In the genomic region with DNA sequence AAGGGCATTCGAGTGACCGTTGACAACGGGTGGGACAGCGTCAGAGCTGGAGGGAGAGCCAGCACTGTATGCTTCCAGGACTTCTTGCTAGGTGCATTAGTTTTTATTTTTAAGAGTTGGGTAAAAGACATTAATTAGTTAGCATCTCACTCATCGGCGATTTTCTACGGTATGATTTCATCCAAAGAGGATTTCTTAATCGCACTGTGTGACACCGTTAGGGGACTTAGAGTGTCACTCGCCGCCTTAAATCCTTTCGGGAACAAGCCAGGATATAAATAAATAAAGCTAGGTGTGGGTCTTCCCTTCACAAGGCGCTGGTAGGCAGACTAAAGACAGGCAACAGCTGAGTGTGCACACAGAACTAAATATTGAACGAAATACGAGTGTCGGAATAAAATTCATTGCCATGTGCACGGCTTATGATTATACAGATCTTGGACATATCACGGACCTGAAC, we compare ENCODE assay signal across 8 cellular contexts. TPM values are rescaled to one million over a fixed set of nuclear protein-coding genes. Genes with fewer than 3 reads are reported as not detected.
DNase-seq lines count a peak whose midpoint lies in the region; ATAC-seq and TF ChIP-seq lines count a peak whose summit lies in the region.

No MANE protein-coding gene starts in this region.

- peak overlapping the region; percentile 97 for H3K4me3 Mint-ChIP-seq in endothelial cell (ENCODE audit: unreplicated experiment)
- H3K4me3 Mint-ChIP-seq in nephron = peak overlapping the region; percentile 93 to 97 (median 95)

- H3K9me3 Mint-ChIP-seq in endothelial cell (ENCODE audit: unreplicated experiment) = no peaks in the 10 kb centered on the region
- H3K9me3 Mint-ChIP-seq in nephron = no peaks in the 10 kb centered on the region

- DNase-seq in AG09309 (ENCODE audit: low read depth) (no peak), NCI-H524 (lab: John Stamatoyannopoulos, UW) (peak; percentile 88 to 91), endothelial cell (ENCODE audit: low spot score) (no peak), DMS153 treated with DMSO at 0.1 percent for 48 hours (lab: John Stamatoyannopoulos, UW; ENCODE audit: unreplicated experiment) (no peak), HuH-7.5 (ENCODE audit: low spot score) (no peak)
- no peak for DNase-seq in activated CD8-positive, alpha-beta memory T cell treated with anti-CD3 and anti-CD28 coated beads, Interleukin-2, amount 50 U/mL, for 4 hours

- TF ChIP-seq CTCF in AG09309 (IDR thresholded peaks at IDR 0.05; ENCODE audit: control insufficient read depth, insufficient read depth, low read depth, low read length, missing control alignments) (no peak), endothelial cell (IDR thresholded peaks at IDR 0.05; ENCODE audit: unreplicated experiment) (no peak), nephron (IDR thresholded peaks at IDR 0.05; ENCODE audit: unreplicated experiment in 3 of 3) (no peak)

- H3K36me3 Mint-ChIP-seq in endothelial cell (ENCODE audit: low read depth, unreplicated experiment) = peaks cover 11% of the 10 kb centered on the region
- no peaks in the 10 kb centered on the region for H3K36me3 Mint-ChIP-seq in nephron (ENCODE audit: low read depth)

- H3K27ac Mint-ChIP-seq in endothelial cell (ENCODE audit: unreplicated experiment) (peak overlapping the region; percentile 78), nephron (peak overlapping the region; percentile 85 to 99 (median 98))

- peaks cover 9% of the 10 kb centered on the region for H3K27me3 Mint-ChIP-seq in endothelial cell (ENCODE audit: unreplicated experiment)
- peaks cover 16% of the 10 kb centered on the region for H3K27me3 Mint-ChIP-seq in nephron (ENCODE audit: low read depth)

- ATAC-seq in HG03045 (IDR thresholded peaks at IDR 0.05; ENCODE audit: unreplicated experiment) = no peak

- peaks cover 33% of the 10 kb centered on the region for H3K4me1 Mint-ChIP-seq in endothelial cell (ENCODE audit: unreplicated experiment)
- peaks cover 26% of the 10 kb centered on the region for H3K4me1 Mint-ChIP-seq in nephron

- peak overlapping the region; percentile 73 for H3K4me3 ChIP-seq in AG09309 (ENCODE audit: control insufficient read depth, low read depth, low read length)

RNA-seq across cellular contexts. Expression of a gene that starts 0.9 kb away (rescaled TPM):
- 21.8 TPM for total RNA-seq in endothelial cell (ENCODE audit: unreplicated experiment)

Comparison
In these comparisons a context has a peak if more than half of its experiments do, and no peak if none do; other contexts are left out.
1. DNase-seq: peak in NCI-H524 (2 of 2); none in AG09309 (single experiment), endothelial cell (single experiment), DMS153 treated with DMSO at 0.1 percent for 48 hours (single experiment), activated CD8-positive, alpha-beta memory T cell treated with anti-CD3 and anti-CD28 coated beads, Interleukin-2, amount 50 U/mL, for 4 hours (single experiment) and HuH-7.5 (single experiment).